Comparison of ENCODE assay signal across 1 cellular context in the genomic region with DNA sequence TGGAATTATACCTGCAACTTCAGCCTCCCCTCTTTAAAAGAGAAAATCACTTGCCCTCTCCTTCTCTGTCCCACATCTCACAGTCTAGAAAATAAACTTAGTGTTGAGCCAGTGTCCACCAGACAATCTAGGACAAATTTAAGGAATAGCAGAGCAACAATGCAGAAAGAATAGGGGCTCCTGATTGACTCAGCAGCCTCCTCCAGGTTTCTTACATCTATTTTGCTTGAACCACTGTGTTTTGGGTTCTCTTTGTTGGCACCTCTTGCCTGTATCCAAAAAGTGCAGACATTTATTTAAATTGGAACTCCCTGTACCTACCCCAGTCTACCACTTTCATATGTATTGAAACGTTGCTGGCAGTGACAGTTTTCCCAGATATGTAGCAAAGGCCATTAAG.
TF ChIP-seq lines count a peak whose summit lies in the region.

No MANE protein-coding gene starts in this region.

TF ChIP-seq in K562, 482 proteins besides CTCF, POLR2A, EP300 and RAD21 (continued from another document):
- TF ChIP-seq, protein P1, sequence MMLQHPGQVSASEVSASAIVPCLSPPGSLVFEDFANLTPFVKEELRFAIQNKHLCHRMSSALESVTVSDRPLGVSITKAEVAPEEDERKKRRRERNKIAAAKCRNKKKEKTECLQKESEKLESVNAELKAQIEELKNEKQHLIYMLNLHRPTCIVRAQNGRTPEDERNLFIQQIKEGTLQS (IDR thresholded peaks at IDR 0.05), result no peak
- TF ChIP-seq, protein P1 (CRISPR knock-in tag; conservative IDR thresholded peaks at IDR 0.05), result no peak
